2 cellular contexts compared by ENCODE assay signal in genomic region chr21:31117046-31117916, GRCh38.
TF ChIP-seq lines count a peak whose summit lies in the region.

No MANE protein-coding gene starts in this region.

TF ChIP-seq in HepG2, 621 proteins besides CTCF, POLR2A, EP300 and RAD21 (continued from another document):
- no peak for TF ChIP-seq ZNF784 (CRISPR knock-in tag; IDR thresholded peaks at IDR 0.05; ENCODE audit: borderline replicate concordance)

TF ChIP-seq in SK-N-SH treated with all-trans-retinoic acid at 6 μM for 48 hours, 23 proteins besides CTCF, POLR2A, EP300 and RAD21 (continued from another document):
- TF ChIP-seq CSRNP3 (CRISPR knock-in tag; IDR thresholded peaks at IDR 0.05) (no peak), ZC3H10 (CRISPR knock-in tag; IDR thresholded peaks at IDR 0.05) (no peak), TSHZ2 (CRISPR knock-in tag; IDR thresholded peaks at IDR 0.05) (no peak), ZFP3 (CRISPR knock-in tag; IDR thresholded peaks at IDR 0.05) (no peak)
